Comparison of ENCODE assay signal across 8 cellular contexts in genomic region chr3:42590989-42591756, GRCh38. TPM values are rescaled to one million over a fixed set of nuclear protein-coding genes. Genes with fewer than 3 reads are reported as not detected.
DNase-seq lines count a peak whose midpoint lies in the region; ATAC-seq and TF ChIP-seq lines count a peak whose summit lies in the region.

No MANE protein-coding gene starts in this region.

- peak overlapping the region; percentile 4 to 45 for H3K9ac ChIP-seq in liver (ENCODE audit: low read depth in 1 of 2, low read length in 2 of 2)

- in situ Hi-C loops in astrocyte of the spinal cord (cut with HindIII; ENCODE audit: low sequenced_read_pairs): no loop called here

- no peak for TF ChIP-seq RAD21 in liver (IDR thresholded peaks at IDR 0.05)

- DNase-seq in AG09309 (ENCODE audit: low read depth) (no peak), HT1080 (ENCODE audit: low read depth) (peak; percentile 23), astrocyte of the spinal cord (ENCODE audit: low read depth, low spot score) (no peak), type B pancreatic cell (ENCODE audit: extremely low spot score, unreplicated experiment) (no peak), Ammon's horn (ENCODE audit: low spot score) (no peak)

- peaks cover 13% of the 10 kb centered on the region for H3K36me3 Mint-ChIP-seq in type B pancreatic cell

- no peak for TF ChIP-seq CTCF in AG09309 (IDR thresholded peaks at IDR 0.05; ENCODE audit: control insufficient read depth, insufficient read depth, low read depth, low read length, missing control alignments)
- no peak for TF ChIP-seq CTCF in astrocyte of the spinal cord (IDR thresholded peaks at IDR 0.05; ENCODE audit: low read depth, low read length)
- TF ChIP-seq CTCF in liver (IDR thresholded peaks at IDR 0.05; ENCODE audit: low read depth, low read length, missing input control): no peak
- no peak for TF ChIP-seq CTCF in type B pancreatic cell (conservative IDR thresholded peaks at IDR 0.05)

- H3K4me1 Mint-ChIP-seq in type B pancreatic cell (ENCODE audit: unreplicated experiment): peaks cover 14% of the 10 kb centered on the region

- no peaks in the 10 kb centered on the region for H3K9me3 ChIP-seq in liver (ENCODE audit: control insufficient read depth in 4 of 4, low read length in 3 of 4)

- H3K9me3 Mint-ChIP-seq in type B pancreatic cell: no peaks in the 10 kb centered on the region

- peaks cover 4 to 14% (median 5%) of the 10 kb centered on the region in 4 donors for H3K4me1 ChIP-seq in liver (ENCODE audit: control insufficient read depth in 4 of 4, insufficient read depth in 4 of 4, low read length in 3 of 4)

- peak overlapping the region; percentile 92 for H3K27ac Mint-ChIP-seq in type B pancreatic cell

- H3K27ac ChIP-seq in liver (ENCODE audit: low read depth in 1 of 2, low read length in 2 of 2): peak overlapping the region; percentile 45 to 51

- no peaks in the 10 kb centered on the region for H3K27me3 Mint-ChIP-seq in type B pancreatic cell

- H3K4me3 Mint-ChIP-seq in type B pancreatic cell: peak overlapping the region; percentile 94

- H3K4me3 ChIP-seq in AG09309 (ENCODE audit: control insufficient read depth, low read depth, low read length) (peak overlapping the region; percentile 55), astrocyte of the spinal cord (ENCODE audit: low read depth, low read length) (peak overlapping the region; percentile 68), liver (ENCODE audit: low read depth in 1 of 3, low read length in 3 of 3) (peak overlapping the region; percentile 78 to 82 (median 80))

- peaks cover 4 to 8% (median 6%) of the 10 kb centered on the region in 4 donors for H3K36me3 ChIP-seq in liver (ENCODE audit: control insufficient read depth in 4 of 4, insufficient read depth in 3 of 4, low read depth in 1 of 4, low read length in 3 of 4)

- WGBS in liver: 12% methylated on average over 44 of the region's 44 CpGs

- ATAC-seq in HG03159 (IDR thresholded peaks at IDR 0.05; ENCODE audit: unreplicated experiment): no peak
- ATAC-seq in HG03460 (IDR thresholded peaks at IDR 0.05; ENCODE audit: unreplicated experiment): no peak

- H3K27me3 ChIP-seq in liver (ENCODE audit: control insufficient read depth in 4 of 4, insufficient read depth in 4 of 4, low read length in 3 of 4): no peaks in the 10 kb centered on the region

TF ChIP-seq in liver, 16 proteins besides CTCF, POLR2A, EP300 and RAD21:
- TF ChIP-seq HNF4G (IDR thresholded peaks at IDR 0.05) (no peak), SP1 (IDR thresholded peaks at IDR 0.05) (no peak), HNF4A (conservative IDR thresholded peaks at IDR 0.05) (no peak), YY1 (IDR thresholded peaks at IDR 0.05) (no peak), FOXA2 (IDR thresholded peaks at IDR 0.05) (no peak), FOXA1 (IDR thresholded peaks at IDR 0.05) (no peak), EGR1 (IDR thresholded peaks at IDR 0.05; ENCODE audit: low read depth in 2 of 2) (no peak), GABPA (IDR thresholded peaks at IDR 0.05 in 1 of 2, conservative IDR thresholded peaks at IDR 0.05 in 1 of 2) (no peak), RXRA (IDR thresholded peaks at IDR 0.05) (no peak), JUND (IDR thresholded peaks at IDR 0.05) (no peak), MAX (IDR thresholded peaks at IDR 0.05) (no peak), REST (IDR thresholded peaks at IDR 0.05) (no peak), ATF3 (IDR thresholded peaks at IDR 0.05) (no peak), TAF1 (conservative IDR thresholded peaks at IDR 0.05) (no peak), ZBTB33 (IDR thresholded peaks at IDR 0.05) (no peak), NR2F2 (IDR thresholded peaks at IDR 0.05) (no peak)

RNA-seq across cellular contexts. Expression of gene SS18L2, which starts 0.5 kb away (rescaled TPM):
- total RNA-seq in HT1080 (2014; rRNA removed; shearing (Covaris generic)): 45.1 and 45.3 TPM in 2 replicates
- polyA plus RNA-seq in HT1080 (2015; cell fraction: cytosol; rRNA removed): 25.0 and 27.2 TPM in 2 replicates
- polyA plus RNA-seq in HT1080 (2015; cell fraction: nucleus; rRNA removed): 9.8 and 10.2 TPM in 2 replicates
- total RNA-seq in liver (10 to 100 TPM; 10.0 to 19.5 TPM), type B pancreatic cell (ENCODE audit: low replicate concordance) (32.5 and 33.4 TPM in 2 replicates)
- polyA plus RNA-seq in liver: 10 to 100 TPM; 17.9 to 41.5 TPM

RNA-seq across cellular contexts. Expression of gene NKTR, which starts 9.3 kb away (rescaled TPM):
- total RNA-seq in HT1080 (2014; rRNA removed; shearing (Covaris generic)): 12.8 and 16.1 TPM in 2 replicates
- 9.8 and 11.9 TPM in 2 replicates for polyA plus RNA-seq in HT1080 (2015; cell fraction: cytosol; rRNA removed)
- 130 and 145 TPM in 2 replicates for polyA plus RNA-seq in HT1080 (2015; cell fraction: nucleus; rRNA removed)
- total RNA-seq in liver (10 to 100 TPM; 28.5 to 75.5 TPM), type B pancreatic cell (ENCODE audit: low replicate concordance) (63.0 and 97.1 TPM in 2 replicates)
- 10 to 100 TPM in 1 of 2 donors, 1 to 10 TPM in 1; 5.8 to 27.7 TPM for polyA plus RNA-seq in liver

RNA-seq across cellular contexts. Expression of gene SEC22C, which starts 9.4 kb away (rescaled TPM):
- total RNA-seq in HT1080 (2014; rRNA removed; shearing (Covaris generic)): 56.5 and 65.0 TPM in 2 replicates
- polyA plus RNA-seq in HT1080 (2015; cell fraction: cytosol; rRNA removed): 41.6 and 43.2 TPM in 2 replicates
- 29.5 and 30.7 TPM in 2 replicates for polyA plus RNA-seq in HT1080 (2015; cell fraction: nucleus; rRNA removed)
- total RNA-seq in liver (10 to 100 TPM; 19.2 to 48.5 TPM), type B pancreatic cell (ENCODE audit: low replicate concordance) (21.5 and 38.1 TPM in 2 replicates)
- 10 to 100 TPM; 14.5 to 16.3 TPM for polyA plus RNA-seq in liver
